Comparison of ENCODE assay signal across 1 cellular context in genomic region chr4:134200811-134201215, GRCh38.
TF ChIP-seq lines count a peak whose summit lies in the region.

No MANE protein-coding gene starts in this region.

TF ChIP-seq in H1, 55 proteins besides CTCF, POLR2A, EP300 and RAD21:
- TF ChIP-seq EGR1 (IDR thresholded peaks at IDR 0.05; ENCODE audit: borderline replicate concordance, low read depth, low read length) (no peak), CREB1 (IDR thresholded peaks at IDR 0.05) (no peak), SIRT6 (IDR thresholded peaks at IDR 0.05; ENCODE audit: low read length) (no peak), JUN (IDR thresholded peaks at IDR 0.05; ENCODE audit: low read depth, low read length) (no peak), RBBP5 (IDR thresholded peaks at IDR 0.05; ENCODE audit: borderline replicate concordance, low read depth, low read length) (no peak), CHD2 (IDR thresholded peaks at IDR 0.05; ENCODE audit: low read length) (no peak)
- TF ChIP-seq, protein P1, sequence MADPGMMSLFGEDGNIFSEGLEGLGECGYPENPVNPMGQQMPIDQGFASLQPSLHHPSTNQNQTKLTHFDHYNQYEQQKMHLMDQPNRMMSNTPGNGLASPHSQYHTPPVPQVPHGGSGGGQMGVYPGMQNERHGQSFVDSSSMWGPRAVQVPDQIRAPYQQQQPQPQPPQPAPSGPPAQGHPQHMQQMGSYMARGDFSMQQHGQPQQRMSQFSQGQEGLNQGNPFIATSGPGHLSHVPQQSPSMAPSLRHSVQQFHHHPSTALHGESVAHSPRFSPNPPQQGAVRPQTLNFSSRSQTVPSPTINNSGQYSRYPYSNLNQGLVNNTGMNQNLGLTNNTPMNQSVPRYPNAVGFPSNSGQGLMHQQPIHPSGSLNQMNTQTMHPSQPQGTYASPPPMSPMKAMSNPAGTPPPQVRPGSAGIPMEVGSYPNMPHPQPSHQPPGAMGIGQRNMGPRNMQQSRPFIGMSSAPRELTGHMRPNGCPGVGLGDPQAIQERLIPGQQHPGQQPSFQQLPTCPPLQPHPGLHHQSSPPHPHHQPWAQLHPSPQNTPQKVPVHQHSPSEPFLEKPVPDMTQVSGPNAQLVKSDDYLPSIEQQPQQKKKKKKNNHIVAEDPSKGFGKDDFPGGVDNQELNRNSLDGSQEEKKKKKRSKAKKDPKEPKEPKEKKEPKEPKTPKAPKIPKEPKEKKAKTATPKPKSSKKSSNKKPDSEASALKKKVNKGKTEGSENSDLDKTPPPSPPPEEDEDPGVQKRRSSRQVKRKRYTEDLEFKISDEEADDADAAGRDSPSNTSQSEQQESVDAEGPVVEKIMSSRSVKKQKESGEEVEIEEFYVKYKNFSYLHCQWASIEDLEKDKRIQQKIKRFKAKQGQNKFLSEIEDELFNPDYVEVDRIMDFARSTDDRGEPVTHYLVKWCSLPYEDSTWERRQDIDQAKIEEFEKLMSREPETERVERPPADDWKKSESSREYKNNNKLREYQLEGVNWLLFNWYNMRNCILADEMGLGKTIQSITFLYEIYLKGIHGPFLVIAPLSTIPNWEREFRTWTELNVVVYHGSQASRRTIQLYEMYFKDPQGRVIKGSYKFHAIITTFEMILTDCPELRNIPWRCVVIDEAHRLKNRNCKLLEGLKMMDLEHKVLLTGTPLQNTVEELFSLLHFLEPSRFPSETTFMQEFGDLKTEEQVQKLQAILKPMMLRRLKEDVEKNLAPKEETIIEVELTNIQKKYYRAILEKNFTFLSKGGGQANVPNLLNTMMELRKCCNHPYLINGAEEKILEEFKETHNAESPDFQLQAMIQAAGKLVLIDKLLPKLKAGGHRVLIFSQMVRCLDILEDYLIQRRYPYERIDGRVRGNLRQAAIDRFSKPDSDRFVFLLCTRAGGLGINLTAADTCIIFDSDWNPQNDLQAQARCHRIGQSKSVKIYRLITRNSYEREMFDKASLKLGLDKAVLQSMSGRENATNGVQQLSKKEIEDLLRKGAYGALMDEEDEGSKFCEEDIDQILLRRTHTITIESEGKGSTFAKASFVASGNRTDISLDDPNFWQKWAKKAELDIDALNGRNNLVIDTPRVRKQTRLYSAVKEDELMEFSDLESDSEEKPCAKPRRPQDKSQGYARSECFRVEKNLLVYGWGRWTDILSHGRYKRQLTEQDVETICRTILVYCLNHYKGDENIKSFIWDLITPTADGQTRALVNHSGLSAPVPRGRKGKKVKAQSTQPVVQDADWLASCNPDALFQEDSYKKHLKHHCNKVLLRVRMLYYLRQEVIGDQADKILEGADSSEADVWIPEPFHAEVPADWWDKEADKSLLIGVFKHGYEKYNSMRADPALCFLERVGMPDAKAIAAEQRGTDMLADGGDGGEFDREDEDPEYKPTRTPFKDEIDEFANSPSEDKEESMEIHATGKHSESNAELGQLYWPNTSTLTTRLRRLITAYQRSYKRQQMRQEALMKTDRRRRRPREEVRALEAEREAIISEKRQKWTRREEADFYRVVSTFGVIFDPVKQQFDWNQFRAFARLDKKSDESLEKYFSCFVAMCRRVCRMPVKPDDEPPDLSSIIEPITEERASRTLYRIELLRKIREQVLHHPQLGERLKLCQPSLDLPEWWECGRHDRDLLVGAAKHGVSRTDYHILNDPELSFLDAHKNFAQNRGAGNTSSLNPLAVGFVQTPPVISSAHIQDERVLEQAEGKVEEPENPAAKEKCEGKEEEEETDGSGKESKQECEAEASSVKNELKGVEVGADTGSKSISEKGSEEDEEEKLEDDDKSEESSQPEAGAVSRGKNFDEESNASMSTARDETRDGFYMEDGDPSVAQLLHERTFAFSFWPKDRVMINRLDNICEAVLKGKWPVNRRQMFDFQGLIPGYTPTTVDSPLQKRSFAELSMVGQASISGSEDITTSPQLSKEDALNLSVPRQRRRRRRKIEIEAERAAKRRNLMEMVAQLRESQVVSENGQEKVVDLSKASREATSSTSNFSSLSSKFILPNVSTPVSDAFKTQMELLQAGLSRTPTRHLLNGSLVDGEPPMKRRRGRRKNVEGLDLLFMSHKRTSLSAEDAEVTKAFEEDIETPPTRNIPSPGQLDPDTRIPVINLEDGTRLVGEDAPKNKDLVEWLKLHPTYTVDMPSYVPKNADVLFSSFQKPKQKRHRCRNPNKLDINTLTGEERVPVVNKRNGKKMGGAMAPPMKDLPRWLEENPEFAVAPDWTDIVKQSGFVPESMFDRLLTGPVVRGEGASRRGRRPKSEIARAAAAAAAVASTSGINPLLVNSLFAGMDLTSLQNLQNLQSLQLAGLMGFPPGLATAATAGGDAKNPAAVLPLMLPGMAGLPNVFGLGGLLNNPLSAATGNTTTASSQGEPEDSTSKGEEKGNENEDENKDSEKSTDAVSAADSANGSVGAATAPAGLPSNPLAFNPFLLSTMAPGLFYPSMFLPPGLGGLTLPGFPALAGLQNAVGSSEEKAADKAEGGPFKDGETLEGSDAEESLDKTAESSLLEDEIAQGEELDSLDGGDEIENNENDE (IDR thresholded peaks at IDR 0.05; ENCODE audit: insufficient replicate concordance, low read length) = no peak
